ENCODE assay signal across 10 cellular contexts in genomic region chr2:135874966-135875365, GRCh38. TPM values are rescaled to one million over a fixed set of nuclear protein-coding genes. Genes with fewer than 3 reads are reported as not detected.
A peak's percentile ranks its signal among the peaks of the same experiment; 100 is the strongest.
DNase-seq lines count a peak whose midpoint lies in the region; ATAC-seq, FAIRE-seq and TF ChIP-seq lines count a peak whose summit lies in the region.
"Had no signal": no experiment of that assay in that cellular context is flagged by ENCODE, and none has a peak within 500 bp of the region (broad histone marks: within the 10 kb centered on the region; RNA-seq: fewer than 3 reads in every experiment).

No MANE protein-coding gene starts in this region.

- H3K14ac ChIP-seq in IMR-90 (replicated peaks; ENCODE audit: low read depth, low read length) = no peak overlapping the region

- H2BK20ac ChIP-seq in IMR-90 (ENCODE audit: low read depth, low read length) = no peak overlapping the region

- peak overlapping the region; percentile 85 for H3K4me2 ChIP-seq in BLaER1
- peak overlapping the region; percentile 87 for H3K4me2 ChIP-seq in IMR-90 (ENCODE audit: low read depth, low read length)

- in situ Hi-C loops in IMR-90 (cut with MboI; ENCODE audit: low sequenced_read_pairs) (no loop called here), astrocyte of the cerebellum (cut with HindIII; ENCODE audit: low sequenced_read_pairs) (no loop called here)

- TF ChIP-seq POLR2A in IMR-90 (IDR thresholded peaks at IDR 0.05; ENCODE audit: low read depth, low read length) = no peak

- H4K91ac ChIP-seq in IMR-90 (ENCODE audit: insufficient read depth, low read depth, low read length) = no peak overlapping the region

- no peak for FAIRE-seq in frontal cortex (lab: Jason Lieb, UNC)

- H3K9me3 ChIP-seq in BLaER1 (no peaks in the 10 kb centered on the region), IMR-90 (ENCODE audit: control insufficient read depth, insufficient read depth, low read length) (no peaks in the 10 kb centered on the region), muscle layer of duodenum (ENCODE audit: control insufficient read depth in 1 of 2, low read length in 2 of 2) (no peaks in the 10 kb centered on the region), mucosa of descending colon (no peaks in the 10 kb centered on the region)
- H3K9me3 ChIP-seq: right atrium auricular region had no signal

- DNase-seq in IMR-90 = no peak
- no peak for DNase-seq in astrocyte of the cerebellum (ENCODE audit: low read depth)
- no peak for DNase-seq in mucosa of descending colon
- no peak for DNase-seq in frontal cortex (ENCODE audit: low spot score in 2 of 2)

- peak overlapping the region; percentile 74 for H3K4me3 ChIP-seq in BLaER1
- no peak overlapping the region; the same call in 1 of the 2 replicates for H3K4me3 ChIP-seq in IMR-90 (ENCODE audit: insufficient read depth, low read depth, low read length)
- H3K4me3 ChIP-seq in astrocyte of the cerebellum (ENCODE audit: low read depth, low read length) = peak overlapping the region; percentile 78
- H3K4me3 ChIP-seq in muscle layer of duodenum (ENCODE audit: low read depth in 1 of 2, low read length in 2 of 2) = peak overlapping the region; percentile 73 to 87
- H3K4me3 ChIP-seq in mucosa of descending colon = no peak overlapping the region

- H2BK120ac ChIP-seq in IMR-90 (ENCODE audit: low read depth, low read length) = no peak overlapping the region

- H2AK5ac ChIP-seq in IMR-90 (ENCODE audit: low read depth, low read length) = no peak overlapping the region

- H3K79me1 ChIP-seq in IMR-90 (ENCODE audit: low read depth in 1 of 2, low read length in 2 of 2) = peaks cover 2 to 25% of the 10 kb centered on the region in 2 experiments

- H3K18ac ChIP-seq in IMR-90 (ENCODE audit: low read depth, low read length) = no peak overlapping the region

- peak overlapping the region; percentile 87 for H3K9ac ChIP-seq in BLaER1
- peak overlapping the region; percentile 48; the same call in 1 of the 2 replicates for H3K9ac ChIP-seq in IMR-90 (ENCODE audit: low read depth, low read length)

- TF ChIP-seq RAD21 in IMR-90 (IDR thresholded peaks at IDR 0.05; ENCODE audit: low read length) = no peak

- TF ChIP-seq CTCF in IMR-90 (conservative IDR thresholded peaks at IDR 0.05; ENCODE audit: low read depth, low read length) (no peak), astrocyte of the cerebellum (IDR thresholded peaks at IDR 0.05; ENCODE audit: low read depth, low read length, missing control alignments) (no peak), mucosa of descending colon (IDR thresholded peaks at IDR 0.05) (no peak)

- H4K5ac ChIP-seq in IMR-90 (ENCODE audit: low read depth, low read length) = no peak overlapping the region

- no TSS peak for BruUV-seq in IMR-90 (replicated peaks; lab: Mats Ljungman, UMichigan)

- H2AFZ ChIP-seq in IMR-90 (replicated peaks; ENCODE audit: low read length, poor library complexity) = no peak overlapping the region

- WGBS in IMR-90 (ENCODE audit: extremely low coverage in 2 of 2, insufficient read length in 1 of 2), 2 experiments = 20% methylated on average over 3 of the region's 16 CpGs; no CpG with 5 or more reads in 1 of the 2 experiments

- CTCF ChIA-PET in IMR-90 (lab: Yijun Ruan, JAX) = interaction anchor here (0.7 kb wide), 1 partner anchor 10 kb away, joined by 4 read pairs; no protein-coding TSS in a partner anchor

- H3K36me3 ChIP-seq in BLaER1 (peaks cover 41% of the 10 kb centered on the region), IMR-90 (ENCODE audit: control insufficient read depth, insufficient read depth, low read length) (peaks cover 7% of the 10 kb centered on the region; the same call in 1 of the 2 replicates), muscle layer of duodenum (ENCODE audit: control insufficient read depth in 1 of 2, insufficient read depth in 2 of 2, low read length in 2 of 2) (peaks cover 10 to 17% of the 10 kb centered on the region in 2 donors), mucosa of descending colon (ENCODE audit: low read depth) (no peaks in the 10 kb centered on the region)
- H3K36me3 ChIP-seq: right atrium auricular region had no signal

- peaks cover 46% of the 10 kb centered on the region for H4K20me1 ChIP-seq in BLaER1
- no peaks in the 10 kb centered on the region for H4K20me1 ChIP-seq in IMR-90 (ENCODE audit: insufficient read depth, low read length)

- peaks cover 33% of the 10 kb centered on the region for H3K4me1 ChIP-seq in BLaER1
- H3K4me1 ChIP-seq in IMR-90 (ENCODE audit: control insufficient read depth, insufficient read depth, low read length) = peaks cover 4% of the 10 kb centered on the region; the same call in 1 of the 2 replicates
- peaks cover 0 to 10% of the 10 kb centered on the region in 2 donors for H3K4me1 ChIP-seq in muscle layer of duodenum (ENCODE audit: control insufficient read depth in 1 of 2, insufficient read depth in 2 of 2, low read length in 2 of 2)
- peaks cover 5% of the 10 kb centered on the region for H3K4me1 ChIP-seq in mucosa of descending colon (ENCODE audit: low read depth)

- H2BK15ac ChIP-seq in IMR-90 (ENCODE audit: low read depth, low read length) = no peak overlapping the region

- H3K27me3 ChIP-seq in BLaER1 = no peaks in the 10 kb centered on the region
- H3K27me3 ChIP-seq in IMR-90 (ENCODE audit: control insufficient read depth, insufficient read depth, low read length) = no peaks in the 10 kb centered on the region
- no peaks in the 10 kb centered on the region for H3K27me3 ChIP-seq in muscle layer of duodenum (ENCODE audit: low read depth, low read length)
- H3K27me3 ChIP-seq: right atrium auricular region had no signal

- H2BK5ac ChIP-seq in IMR-90 (ENCODE audit: low read depth, low read length, poor library complexity, severe bottlenecking) = no peak overlapping the region

- H3K9me1 ChIP-seq in IMR-90 (ENCODE audit: insufficient read depth, low read length) = no peaks in the 10 kb centered on the region

- ATAC-seq in IMR-90 (ENCODE audit: low read depth) = no peak
- ATAC-seq in GM21526 (IDR thresholded peaks at IDR 0.05; ENCODE audit: low FRiP score, unreplicated experiment) = no peak
- ATAC-seq in HG03175 (IDR thresholded peaks at IDR 0.05; ENCODE audit: unreplicated experiment) = no peak
- no peak for ATAC-seq in mucosa of descending colon

- peak overlapping the region; percentile 11; the same call in 1 of the 2 replicates for H3K4ac ChIP-seq in IMR-90 (ENCODE audit: low read depth, low read length)

- H3K27ac ChIP-seq in BLaER1 (no peak overlapping the region; the same call in 1 of the 2 replicates), IMR-90 (ENCODE audit: insufficient read depth, low read length) (no peak overlapping the region), muscle layer of duodenum (ENCODE audit: low read length) (no peak overlapping the region)

- intact Hi-C loops in IMR-90 (cut with micrococcal nuclease) (no loop called here), mucosa of descending colon (cut with DNase I, micrococcal nuclease) (no loop called here)

- peak overlapping the region; percentile 73; the same call in 1 of the 2 replicates for H3K23ac ChIP-seq in IMR-90 (ENCODE audit: low read depth, low read length)

- H4K8ac ChIP-seq in IMR-90 (ENCODE audit: low read depth in 2 of 2, low read length in 2 of 2) = no peak overlapping the region

- dilution Hi-C loops in IMR-90 (cut with HindIII; ENCODE audit: low sequenced_read_pairs, unreplicated experiment) = no loop called here

- H3K56ac ChIP-seq in IMR-90 (ENCODE audit: extremely low read depth, insufficient read depth, low read length) = no peak overlapping the region

- POLR2A ChIA-PET in IMR-90 (lab: Charles Lee; ENCODE audit: unreplicated experiment) = interaction anchor here (0.5 kb wide), 1 partner anchor 39 kb away, joined by 3 read pairs; no protein-coding TSS in a partner anchor

- no peak overlapping the region for H2AK9ac ChIP-seq in IMR-90 (replicated peaks; ENCODE audit: low read depth, low read length, poor library complexity)

TF ChIP-seq in IMR-90, 13 proteins besides CTCF, POLR2A, EP300 and RAD21 (continues in another document):
- TF ChIP-seq MXI1 (IDR thresholded peaks at IDR 0.05; ENCODE audit: borderline replicate concordance, low read depth, low read length) = no peak
- no peak for TF ChIP-seq ELK1 (IDR thresholded peaks at IDR 0.05; ENCODE audit: borderline replicate concordance, low read depth, low read length)
- no peak for TF ChIP-seq MAFK (IDR thresholded peaks at IDR 0.05; ENCODE audit: low read depth, low read length)
- no peak for TF ChIP-seq SMC3 (IDR thresholded peaks at IDR 0.05; ENCODE audit: low read depth, low read length)
- TF ChIP-seq FOS (IDR thresholded peaks at IDR 0.05; ENCODE audit: low read depth, low read length) = no peak
- TF ChIP-seq CEBPB (IDR thresholded peaks at IDR 0.05; ENCODE audit: low read depth, low read length) = no peak
- TF ChIP-seq, protein P1, sequence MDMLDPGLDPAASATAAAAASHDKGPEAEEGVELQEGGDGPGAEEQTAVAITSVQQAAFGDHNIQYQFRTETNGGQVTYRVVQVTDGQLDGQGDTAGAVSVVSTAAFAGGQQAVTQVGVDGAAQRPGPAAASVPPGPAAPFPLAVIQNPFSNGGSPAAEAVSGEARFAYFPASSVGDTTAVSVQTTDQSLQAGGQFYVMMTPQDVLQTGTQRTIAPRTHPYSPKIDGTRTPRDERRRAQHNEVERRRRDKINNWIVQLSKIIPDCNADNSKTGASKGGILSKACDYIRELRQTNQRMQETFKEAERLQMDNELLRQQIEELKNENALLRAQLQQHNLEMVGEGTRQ (IDR thresholded peaks at IDR 0.05; ENCODE audit: low read depth, low read length) = no peak
- no peak for TF ChIP-seq RCOR1 (IDR thresholded peaks at IDR 0.05; ENCODE audit: insufficient replicate concordance, low read length)
- TF ChIP-seq NFE2L2 (IDR thresholded peaks at IDR 0.05; ENCODE audit: low read depth, low read length) = no peak

RNA-seq across cellular contexts. Expression of gene MCM6, which starts 1.3 kb away (rescaled TPM):
- total RNA-seq in IMR-90 (2012; rRNA removed) = 29.6 and 36.7 TPM in 2 replicates
- polyA plus RNA-seq in IMR-90 (2012; rRNA removed) = 18.6 and 21.4 TPM in 2 replicates
- polyA plus RNA-seq in IMR-90 (2012; cell fraction: cytosol; rRNA removed) = 4.9 and 9.7 TPM in 2 replicates
- 1.7 and 10.6 TPM in 2 replicates for polyA plus RNA-seq in IMR-90 (2012; cell fraction: nucleus; rRNA removed; ENCODE audit: low replicate concordance)
- 10 to 100 TPM in 1 of 3 donors, 1 to 10 TPM in 2; 8.4 to 19.8 (median 8.9) TPM for total RNA-seq in mucosa of descending colon
- 20.8 TPM for total RNA-seq in frontal cortex

RNA-seq across cellular contexts. Expression of gene LCT, which starts 38.0 kb away (rescaled TPM):
- total RNA-seq in IMR-90 (2012; rRNA removed) (under 0.01 TPM in 1 of 2 replicates, not detected in the other), mucosa of descending colon (under 1 TPM; 0.09 to 0.19 (median 0.09) TPM), frontal cortex (not detected)
- polyA plus RNA-seq in IMR-90 (2012; rRNA removed) = not detected in 2 replicates
- polyA plus RNA-seq in IMR-90 (2012; cell fraction: cytosol; rRNA removed) = not detected in 2 replicates
- 0.01 TPM in 2 replicates for polyA plus RNA-seq in IMR-90 (2012; cell fraction: nucleus; rRNA removed; ENCODE audit: low replicate concordance)
- total RNA-seq: right atrium auricular region, SK-MEL-5 had no signal

Comparison
In these comparisons a context has a peak if more than half of its experiments do, and no peak if none do; other contexts are left out.
1. H3K4me3 ChIP-seq: peak in BLaER1 (single experiment), astrocyte of the cerebellum (single experiment) and muscle layer of duodenum (2 of 2); none in IMR-90 (single experiment) and mucosa of descending colon (single experiment).